ENCODE assay signal across 22 cellular contexts in genomic region chr10:6363516-6363915, GRCh38.
A peak's percentile ranks its signal among the peaks of the same experiment; 100 is the strongest.
DNase-seq lines count a peak whose midpoint lies in the region; FAIRE-seq and TF ChIP-seq lines count a peak whose summit lies in the region.
"Had no signal": no experiment of that assay in that cellular context is flagged by ENCODE, and none has a peak within 500 bp of the region (broad histone marks: within the 10 kb centered on the region; RNA-seq: fewer than 3 reads in every experiment).

No MANE protein-coding gene starts in this region.

- no peak for FAIRE-seq in bronchial epithelial cell (lab: Jason Lieb, UNC)
- FAIRE-seq: GM12891, HTR-8/SVneo had no signal

- no peak overlapping the region for H3K27ac ChIP-seq in effector memory CD4-positive, alpha-beta T cell (ENCODE audit: insufficient read depth, low read length, poor library complexity, severe bottlenecking)
- H3K27ac ChIP-seq: Peyer's patch had no signal

- peaks cover 4% of the 10 kb centered on the region for H3K9me3 ChIP-seq in effector memory CD4-positive, alpha-beta T cell (ENCODE audit: control insufficient read depth, low read length)
- H3K9me3 ChIP-seq: HAP-1 had no signal

- H3K4me3 ChIP-seq in bronchial epithelial cell (ENCODE audit: low read depth, low read length), result no peak overlapping the region
- no peak overlapping the region for H3K4me3 ChIP-seq in effector memory CD4-positive, alpha-beta T cell (ENCODE audit: insufficient read depth, low read depth, low read length, poor library complexity, severe bottlenecking)
- H3K4me3 ChIP-seq: GM23338, HAP-1, Peyer's patch had no signal

- DNase-seq in SKM-1 (lab: John Stamatoyannopoulos, UW; ENCODE audit: unreplicated experiment), result peak; percentile 5
- no peak for DNase-seq in SKM-1 treated with dmso at 0.1 percent for 144 hours (lab: John Stamatoyannopoulos, UW; ENCODE audit: unreplicated experiment)
- DNase-seq in bronchial epithelial cell (ENCODE audit: low read depth), result peak; percentile 14
- DNase-seq in left kidney (ENCODE audit: low read depth, low spot score), result peak; percentile 58
- DNase-seq in HPDE6-E6E7 (ENCODE audit: extremely low spot score), result no peak
- DNase-seq in NCI-H524 treated with DMSO at 0.1 percent for 48 hours (lab: John Stamatoyannopoulos, UW), result no peak
- no peak for DNase-seq in effector memory CD4-positive, alpha-beta T cell
- DNase-seq: 8988T; CD4-positive, alpha-beta T cell; COR-L47; KG1; NCI-H1694; NCI-H2081; NCI-H2171; NCI-H345; NCI-H524; NCI-H82; Peyer's patch had no signal

- H3K4me1 ChIP-seq in effector memory CD4-positive, alpha-beta T cell (ENCODE audit: control insufficient read depth, insufficient read depth, low read length, poor library complexity, severe bottlenecking), result no peaks in the 10 kb centered on the region
- H3K4me1 ChIP-seq: HAP-1, Peyer's patch had no signal

- no peaks in the 10 kb centered on the region for H3K36me3 ChIP-seq in bronchial epithelial cell (ENCODE audit: control insufficient read depth, insufficient read depth, low read length)
- H3K36me3 ChIP-seq in effector memory CD4-positive, alpha-beta T cell (ENCODE audit: control insufficient read depth, insufficient read depth, low read length), result no peaks in the 10 kb centered on the region
- H3K36me3 ChIP-seq: HAP-1, Peyer's patch had no signal

- TF ChIP-seq CTCF in bronchial epithelial cell (IDR thresholded peaks at IDR 0.05; ENCODE audit: insufficient read depth, low read length, severe bottlenecking), result no peak

- peaks cover 3% of the 10 kb centered on the region for H3K27me3 ChIP-seq in bronchial epithelial cell (ENCODE audit: control insufficient read depth, insufficient read depth, low read length)
- H3K27me3 ChIP-seq in effector memory CD4-positive, alpha-beta T cell (replicated peaks; ENCODE audit: control insufficient read depth, insufficient read depth, low read length, poor library complexity, severe bottlenecking), result no peaks in the 10 kb centered on the region
- H3K27me3 ChIP-seq: Peyer's patch had no signal

Comparison
In these comparisons a context has a peak if more than half of its experiments do, and no peak if none do; other contexts are left out.
1. DNase-seq: peak in SKM-1 (single experiment), bronchial epithelial cell (single experiment) and left kidney (single experiment); none in SKM-1 treated with dmso at 0.1 percent for 144 hours (single experiment), HPDE6-E6E7 (single experiment), NCI-H524 treated with DMSO at 0.1 percent for 48 hours (single experiment) and effector memory CD4-positive, alpha-beta T cell (0 of 3).